Comparison of ENCODE assay signal across 1 cellular context in the genomic region with DNA sequence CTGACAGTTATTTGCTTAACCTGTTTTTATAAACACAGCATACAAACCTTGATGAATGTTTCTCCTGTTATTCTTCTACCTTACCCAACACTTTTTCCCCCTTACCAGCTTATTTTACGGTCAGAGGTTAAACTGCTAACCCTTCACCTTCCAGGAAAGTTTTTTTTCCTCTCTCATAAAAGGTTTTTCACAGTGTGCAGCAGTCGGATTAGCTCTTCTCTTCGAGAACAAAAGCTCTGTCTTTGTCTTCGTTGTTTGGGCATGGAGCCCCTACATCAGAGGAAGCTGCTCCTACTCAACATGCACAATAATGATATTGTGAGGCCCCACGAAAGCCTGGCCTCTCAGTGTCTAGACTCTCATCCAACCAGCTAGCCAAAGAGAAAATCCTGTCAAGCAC.
TF ChIP-seq lines count a peak whose summit lies in the region.

No MANE protein-coding gene starts in this region.

TF ChIP-seq in IMR-90, 13 proteins besides CTCF, POLR2A, EP300 and RAD21:
- TF ChIP-seq CEBPB (IDR thresholded peaks at IDR 0.05; ENCODE audit: low read depth, low read length), result no peak
- TF ChIP-seq NFE2L2 (IDR thresholded peaks at IDR 0.05; ENCODE audit: low read depth, low read length), result no peak
- TF ChIP-seq, protein P1, sequence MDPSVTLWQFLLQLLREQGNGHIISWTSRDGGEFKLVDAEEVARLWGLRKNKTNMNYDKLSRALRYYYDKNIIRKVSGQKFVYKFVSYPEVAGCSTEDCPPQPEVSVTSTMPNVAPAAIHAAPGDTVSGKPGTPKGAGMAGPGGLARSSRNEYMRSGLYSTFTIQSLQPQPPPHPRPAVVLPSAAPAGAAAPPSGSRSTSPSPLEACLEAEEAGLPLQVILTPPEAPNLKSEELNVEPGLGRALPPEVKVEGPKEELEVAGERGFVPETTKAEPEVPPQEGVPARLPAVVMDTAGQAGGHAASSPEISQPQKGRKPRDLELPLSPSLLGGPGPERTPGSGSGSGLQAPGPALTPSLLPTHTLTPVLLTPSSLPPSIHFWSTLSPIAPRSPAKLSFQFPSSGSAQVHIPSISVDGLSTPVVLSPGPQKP (IDR thresholded peaks at IDR 0.05; ENCODE audit: borderline replicate concordance, low read depth, low read length), result no peak
- TF ChIP-seq RCOR1 (IDR thresholded peaks at IDR 0.05; ENCODE audit: insufficient replicate concordance, low read length), result no peak
- TF ChIP-seq MAZ (IDR thresholded peaks at IDR 0.05; ENCODE audit: borderline replicate concordance, low read depth, low read length), result no peak
- no peak for TF ChIP-seq MXI1 (IDR thresholded peaks at IDR 0.05; ENCODE audit: borderline replicate concordance, low read depth, low read length)
- TF ChIP-seq RFX5 (IDR thresholded peaks at IDR 0.05; ENCODE audit: low read depth, low read length), result no peak
- TF ChIP-seq FOS (IDR thresholded peaks at IDR 0.05; ENCODE audit: low read depth, low read length), result no peak
- no peak for TF ChIP-seq MAFK (IDR thresholded peaks at IDR 0.05; ENCODE audit: low read depth, low read length)
- no peak for TF ChIP-seq BHLHE40 (IDR thresholded peaks at IDR 0.05; ENCODE audit: low read depth, low read length)
- TF ChIP-seq CHD1 (IDR thresholded peaks at IDR 0.05; ENCODE audit: low read depth, low read length), result no peak
- TF ChIP-seq SMC3 (IDR thresholded peaks at IDR 0.05; ENCODE audit: low read depth, low read length), result no peak
- TF ChIP-seq, protein P2, sequence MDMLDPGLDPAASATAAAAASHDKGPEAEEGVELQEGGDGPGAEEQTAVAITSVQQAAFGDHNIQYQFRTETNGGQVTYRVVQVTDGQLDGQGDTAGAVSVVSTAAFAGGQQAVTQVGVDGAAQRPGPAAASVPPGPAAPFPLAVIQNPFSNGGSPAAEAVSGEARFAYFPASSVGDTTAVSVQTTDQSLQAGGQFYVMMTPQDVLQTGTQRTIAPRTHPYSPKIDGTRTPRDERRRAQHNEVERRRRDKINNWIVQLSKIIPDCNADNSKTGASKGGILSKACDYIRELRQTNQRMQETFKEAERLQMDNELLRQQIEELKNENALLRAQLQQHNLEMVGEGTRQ (IDR thresholded peaks at IDR 0.05; ENCODE audit: low read depth, low read length), result no peak
